ENCODE assay signal across 23 cellular contexts in the genomic region with DNA sequence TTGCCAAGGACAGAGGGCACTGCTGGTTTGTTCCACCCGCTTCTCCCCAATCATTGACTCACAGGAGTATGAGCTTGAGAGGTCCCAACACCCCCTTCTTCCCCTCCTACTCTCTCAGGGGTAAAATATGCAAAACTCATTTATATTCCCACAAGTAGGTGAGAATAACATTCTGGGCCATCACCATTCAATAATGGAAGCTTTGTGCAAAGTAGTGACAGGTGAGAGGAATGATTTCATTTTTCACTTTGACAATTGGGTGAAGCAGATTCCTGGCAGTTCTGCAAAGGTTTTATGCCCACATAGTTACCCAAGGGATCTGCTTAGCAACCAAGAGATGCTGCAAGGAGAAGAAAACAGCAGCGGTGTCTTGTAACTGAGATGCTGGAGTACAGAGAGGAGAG.
DNase-seq lines count a peak whose midpoint lies in the region; ATAC-seq and TF ChIP-seq lines count a peak whose summit lies in the region.
"Had no signal": no experiment of that assay in that cellular context is flagged by ENCODE, and none has a peak within 500 bp of the region (broad histone marks: within the 10 kb centered on the region; RNA-seq: fewer than 3 reads in every experiment).

No MANE protein-coding gene starts in this region.

- H2AFZ ChIP-seq in mammary epithelial cell (ENCODE audit: low read depth, low read length) (no peak overlapping the region), neural cell (ENCODE audit: low read depth, low read length) (no peak overlapping the region)
- H2AFZ ChIP-seq: GM23338 had no signal

- WGBS in mammary epithelial cell (ENCODE audit: low coverage, missing lambda C conversion rate) = 77% methylated on average over 1 of the region's 2 CpGs

- POLR2A ChIA-PET in MCF 10A (lab: Yijun Ruan, JAX) = no interaction called here

- in situ Hi-C loops in mammary epithelial cell (cut with MboI; ENCODE audit: low sequenced_read_pairs in 2 of 2) = no loop called here

- no peaks in the 10 kb centered on the region for H3F3A ChIP-seq in neural cell (ENCODE audit: insufficient read depth, low read length, poor library complexity, severe bottlenecking)

- no peak overlapping the region for H3K4me3 Mint-ChIP-seq in MCF 10A (ENCODE audit: unreplicated experiment)
- H3K4me3 Mint-ChIP-seq: CD14-positive monocyte; CD4-positive, alpha-beta T cell; CD8-positive, alpha-beta memory T cell; GM23338; H9 had no signal

- no peaks in the 10 kb centered on the region for H3K36me3 ChIP-seq in mammary epithelial cell (ENCODE audit: insufficient read depth, low read length)
- H3K36me3 ChIP-seq in neural cell (ENCODE audit: insufficient read depth, low read length) = no peaks in the 10 kb centered on the region
- H3K36me3 ChIP-seq: BE2C; BLaER1 treated with 17β-estradiol and CSF1 and Interleukin-3, amounts not matched to agents 10 nM and 100 nM had no signal

- no peak overlapping the region for H3K27ac Mint-ChIP-seq in MCF 10A (ENCODE audit: low read depth, unreplicated experiment)
- H3K27ac Mint-ChIP-seq: CD14-positive monocyte; CD4-positive, alpha-beta T cell; CD8-positive, alpha-beta memory T cell; GM23338; H9 had no signal

- no peaks in the 10 kb centered on the region for H3K36me3 Mint-ChIP-seq in MCF 10A (ENCODE audit: insufficient read depth, unreplicated experiment)
- H3K36me3 Mint-ChIP-seq: CD14-positive monocyte had no signal

- no peaks in the 10 kb centered on the region for H3K27me3 Mint-ChIP-seq in MCF 10A (ENCODE audit: insufficient read depth, unreplicated experiment)

- H3K27ac ChIP-seq in mammary epithelial cell (ENCODE audit: insufficient read depth, low read depth, low read length) (no peak overlapping the region), neural cell (ENCODE audit: low read length) (peak overlapping the region; percentile 32)
- H3K27ac ChIP-seq: A549; BLaER1 treated with 17β-estradiol and CSF1 and Interleukin-3, amounts not matched to agents 10 nM and 100 nM had no signal

- no peaks in the 10 kb centered on the region for H3K4me1 Mint-ChIP-seq in MCF 10A (ENCODE audit: insufficient read depth, unreplicated experiment)
- H3K4me1 Mint-ChIP-seq: CD14-positive monocyte; CD8-positive, alpha-beta memory T cell; GM23338; H9 had no signal

- no peak for TF ChIP-seq RAD21 in neural cell (conservative IDR thresholded peaks at IDR 0.05)

- H3K4me2 ChIP-seq in mammary epithelial cell (ENCODE audit: insufficient read depth, low read depth, low read length) (no peak overlapping the region), neural cell (ENCODE audit: low read length) (no peak overlapping the region)
- H3K4me2 ChIP-seq: A549; BLaER1 treated with 17β-estradiol and CSF1 and Interleukin-3, amounts not matched to agents 10 nM and 100 nM; GM23338 had no signal

- intact Hi-C loops in mammary epithelial cell (cut with micrococcal nuclease) = no loop called here
- intact Hi-C loops in MCF 10A (cut with micrococcal nuclease) = no loop called here

- peaks cover 7% of the 10 kb centered on the region for H3K27me3 ChIP-seq in mammary epithelial cell (ENCODE audit: insufficient read depth, low read length)
- H3K27me3 ChIP-seq in neural cell (ENCODE audit: insufficient read depth, low read depth, low read length) = no peaks in the 10 kb centered on the region
- H3K27me3 ChIP-seq: BLaER1 treated with 17β-estradiol and CSF1 and Interleukin-3, amounts not matched to agents 10 nM and 100 nM had no signal

- BruUV-seq in mammary epithelial cell (replicated peaks; lab: Mats Ljungman, UMichigan) (no TSS peak), MCF 10A (replicated peaks; lab: Mats Ljungman, UMichigan) (no TSS peak)

- peak; percentile 5 for DNase-seq in mammary epithelial cell
- DNase-seq in MCF 10A (ENCODE audit: unreplicated experiment) = no peak
- peak; percentile 55 for DNase-seq in superior temporal gyrus (ENCODE audit: extremely low spot score)
- no peak for DNase-seq in activated CD4-positive, alpha-beta T cell treated with anti-CD3 and anti-CD28 coated beads, Interleukin-2, amount 50 U/mL, for 1 hour
- DNase-seq: 8988T; ACHN; AML-193; BE2C; CD4-positive, alpha-beta T cell; CD8-positive, alpha-beta memory T cell; DMS 273 treated with DMSO at 0.1 percent for 48 hours; DMS79; EL; GDM1; H9 had no signal

- H3K9me3 ChIP-seq in mammary epithelial cell (replicated peaks; ENCODE audit: insufficient read depth, low read length) = no peaks in the 10 kb centered on the region
- no peaks in the 10 kb centered on the region for H3K9me3 ChIP-seq in neural cell (ENCODE audit: low read length)
- H3K9me3 ChIP-seq: A549; BE2C; BLaER1 treated with 17β-estradiol and CSF1 and Interleukin-3, amounts not matched to agents 10 nM and 100 nM had no signal

- dilution Hi-C loops in mammary epithelial cell (cut with HindIII; ENCODE audit: low sequenced_read_pairs) = loop anchor here (10.0 kb wide), 1 partner anchor 112 kb away; no protein-coding TSS in a partner anchor

- H3K9me3 Mint-ChIP-seq in MCF 10A (ENCODE audit: unreplicated experiment) = no peaks in the 10 kb centered on the region
- H3K9me3 Mint-ChIP-seq: CD4-positive, alpha-beta T cell; CD8-positive, alpha-beta memory T cell; GM23338; H9 had no signal

- H4K20me1 ChIP-seq in mammary epithelial cell (ENCODE audit: insufficient read depth, low read length) (no peaks in the 10 kb centered on the region), neural cell (ENCODE audit: insufficient read depth) (no peaks in the 10 kb centered on the region)
- H4K20me1 ChIP-seq: BLaER1 treated with 17β-estradiol and CSF1 and Interleukin-3, amounts not matched to agents 10 nM and 100 nM had no signal

- no peaks in the 10 kb centered on the region for H3K4me1 ChIP-seq in mammary epithelial cell (ENCODE audit: insufficient read depth, low read length)
- H3K4me1 ChIP-seq: A549, BE2C had no signal

- no peaks in the 10 kb centered on the region for H3K9me2 ChIP-seq in neural cell (ENCODE audit: insufficient read depth, low read length)

- TF ChIP-seq EP300 in neural cell (conservative IDR thresholded peaks at IDR 0.05; ENCODE audit: poor library complexity, severe bottlenecking) = peak; percentile 54

- H3K9ac ChIP-seq in mammary epithelial cell (ENCODE audit: insufficient read depth, low read length) = no peak overlapping the region
- no peak overlapping the region for H3K9ac ChIP-seq in neural cell (ENCODE audit: low read length)
- H3K9ac ChIP-seq: BLaER1 treated with 17β-estradiol and CSF1 and Interleukin-3, amounts not matched to agents 10 nM and 100 nM had no signal

- TF ChIP-seq CTCF in mammary epithelial cell (conservative IDR thresholded peaks at IDR 0.05 in 1 of 2, IDR thresholded peaks at IDR 0.05 in 1 of 2; ENCODE audit: extremely low read depth in 1 of 2, insufficient read depth in 1 of 2, low read depth in 1 of 2, low read length in 2 of 2) = no peak
- TF ChIP-seq CTCF in MCF 10A (IDR thresholded peaks at IDR 0.05; ENCODE audit: unreplicated experiment) = no peak
- no peak for TF ChIP-seq CTCF in neural cell (IDR thresholded peaks at IDR 0.05; ENCODE audit: poor library complexity, severe bottlenecking)

- ATAC-seq in GM21825 (IDR thresholded peaks at IDR 0.05; ENCODE audit: unreplicated experiment) = no peak
- ATAC-seq: A549, GM12878, GM23338, HCT116 had no signal

- CTCF ChIA-PET in mammary epithelial cell (lab: Charles Lee; ENCODE audit: low non-redundant PET) = no interaction called here
- CTCF ChIA-PET in MCF 10A (lab: Yijun Ruan, JAX) = interaction anchor here (1.1 kb wide), 1 partner anchor 29 kb away, joined by 3 read pairs; no protein-coding TSS in a partner anchor

- H3K79me2 ChIP-seq in mammary epithelial cell (ENCODE audit: insufficient read depth, low read length) = no peaks in the 10 kb centered on the region
- H3K79me2 ChIP-seq in neural cell (replicated peaks; ENCODE audit: insufficient read depth, low read length) = no peaks in the 10 kb centered on the region

- no peak overlapping the region for H3K4me3 ChIP-seq in mammary epithelial cell (replicated peaks in 1 of 3; ENCODE audit: insufficient read depth in 1 of 3, low read depth in 2 of 3, low read length in 3 of 3)
- peak overlapping the region; percentile 24 for H3K4me3 ChIP-seq in neural cell (ENCODE audit: low read length)
- H3K4me3 ChIP-seq: A549; BLaER1 treated with 17β-estradiol and CSF1 and Interleukin-3, amounts not matched to agents 10 nM and 100 nM; GM12878; GM23338 had no signal

TF ChIP-seq in neural cell, 6 proteins besides CTCF, POLR2A, EP300 and RAD21:
- peak; percentile 15 for TF ChIP-seq POLR2AphosphoS5 (IDR thresholded peaks at IDR 0.05)
- no peak for TF ChIP-seq TAF1 (IDR thresholded peaks at IDR 0.05; ENCODE audit: low read depth)
- no peak for TF ChIP-seq EZH2 (IDR thresholded peaks at IDR 0.05; ENCODE audit: borderline replicate concordance, insufficient read depth, low read length, poor library complexity, severe bottlenecking)
- TF ChIP-seq, protein P1, sequence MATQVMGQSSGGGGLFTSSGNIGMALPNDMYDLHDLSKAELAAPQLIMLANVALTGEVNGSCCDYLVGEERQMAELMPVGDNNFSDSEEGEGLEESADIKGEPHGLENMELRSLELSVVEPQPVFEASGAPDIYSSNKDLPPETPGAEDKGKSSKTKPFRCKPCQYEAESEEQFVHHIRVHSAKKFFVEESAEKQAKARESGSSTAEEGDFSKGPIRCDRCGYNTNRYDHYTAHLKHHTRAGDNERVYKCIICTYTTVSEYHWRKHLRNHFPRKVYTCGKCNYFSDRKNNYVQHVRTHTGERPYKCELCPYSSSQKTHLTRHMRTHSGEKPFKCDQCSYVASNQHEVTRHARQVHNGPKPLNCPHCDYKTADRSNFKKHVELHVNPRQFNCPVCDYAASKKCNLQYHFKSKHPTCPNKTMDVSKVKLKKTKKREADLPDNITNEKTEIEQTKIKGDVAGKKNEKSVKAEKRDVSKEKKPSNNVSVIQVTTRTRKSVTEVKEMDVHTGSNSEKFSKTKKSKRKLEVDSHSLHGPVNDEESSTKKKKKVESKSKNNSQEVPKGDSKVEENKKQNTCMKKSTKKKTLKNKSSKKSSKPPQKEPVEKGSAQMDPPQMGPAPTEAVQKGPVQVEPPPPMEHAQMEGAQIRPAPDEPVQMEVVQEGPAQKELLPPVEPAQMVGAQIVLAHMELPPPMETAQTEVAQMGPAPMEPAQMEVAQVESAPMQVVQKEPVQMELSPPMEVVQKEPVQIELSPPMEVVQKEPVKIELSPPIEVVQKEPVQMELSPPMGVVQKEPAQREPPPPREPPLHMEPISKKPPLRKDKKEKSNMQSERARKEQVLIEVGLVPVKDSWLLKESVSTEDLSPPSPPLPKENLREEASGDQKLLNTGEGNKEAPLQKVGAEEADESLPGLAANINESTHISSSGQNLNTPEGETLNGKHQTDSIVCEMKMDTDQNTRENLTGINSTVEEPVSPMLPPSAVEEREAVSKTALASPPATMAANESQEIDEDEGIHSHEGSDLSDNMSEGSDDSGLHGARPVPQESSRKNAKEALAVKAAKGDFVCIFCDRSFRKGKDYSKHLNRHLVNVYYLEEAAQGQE (IDR thresholded peaks at IDR 0.05; ENCODE audit: borderline replicate concordance) = no peak
- no peak for TF ChIP-seq SMC3 (conservative IDR thresholded peaks at IDR 0.05; ENCODE audit: poor library complexity)
- no peak for TF ChIP-seq MXI1 (conservative IDR thresholded peaks at IDR 0.05; ENCODE audit: poor library complexity, severe bottlenecking)
TF ChIP-seq in neural cell: peak in this region for 1.

Comparison
In these comparisons a context has a peak if more than half of its experiments do, and no peak if none do; other contexts are left out.
1. DNase-seq: peak in mammary epithelial cell (single experiment) and superior temporal gyrus (single experiment); none in MCF 10A (single experiment) and activated CD4-positive, alpha-beta T cell treated with anti-CD3 and anti-CD28 coated beads, Interleukin-2, amount 50 U/mL, for 1 hour (single experiment).